In the genomic region with DNA sequence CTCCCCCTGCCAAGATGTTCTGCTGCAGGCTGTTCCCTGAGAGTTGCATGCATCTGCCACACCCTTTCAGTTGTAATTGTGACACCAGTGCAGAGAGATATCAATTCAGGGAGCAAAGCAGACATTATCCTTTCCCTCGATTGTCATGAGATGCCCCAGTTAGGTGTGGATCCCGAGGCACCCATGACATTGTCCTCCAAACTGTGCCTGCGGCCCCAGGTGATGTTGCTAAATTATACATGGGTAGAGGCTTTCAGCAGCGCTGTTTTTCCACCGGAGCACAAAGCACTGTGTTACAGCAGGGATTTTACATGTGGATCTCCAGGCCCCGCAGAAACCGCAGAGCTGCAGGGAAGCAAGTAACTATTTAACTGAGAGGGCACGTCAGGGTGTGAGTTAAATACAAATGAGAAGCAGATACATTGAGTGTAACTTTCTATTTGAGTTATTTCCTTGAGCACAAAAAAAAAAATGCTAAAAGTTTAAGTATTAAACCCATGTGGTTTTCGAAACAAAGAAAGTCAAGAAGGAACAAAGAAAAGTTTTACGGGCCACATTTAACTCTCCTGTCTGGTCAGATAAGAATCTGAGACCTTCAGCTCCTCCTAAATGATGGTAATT, we compare ENCODE assay signal across 1 cellular context.
TF ChIP-seq lines count a peak whose summit lies in the region.

No MANE protein-coding gene starts in this region.

TF ChIP-seq in WTC11, 78 proteins besides CTCF, POLR2A, EP300 and RAD21 (continued from another document):
- TF ChIP-seq, protein P1, sequence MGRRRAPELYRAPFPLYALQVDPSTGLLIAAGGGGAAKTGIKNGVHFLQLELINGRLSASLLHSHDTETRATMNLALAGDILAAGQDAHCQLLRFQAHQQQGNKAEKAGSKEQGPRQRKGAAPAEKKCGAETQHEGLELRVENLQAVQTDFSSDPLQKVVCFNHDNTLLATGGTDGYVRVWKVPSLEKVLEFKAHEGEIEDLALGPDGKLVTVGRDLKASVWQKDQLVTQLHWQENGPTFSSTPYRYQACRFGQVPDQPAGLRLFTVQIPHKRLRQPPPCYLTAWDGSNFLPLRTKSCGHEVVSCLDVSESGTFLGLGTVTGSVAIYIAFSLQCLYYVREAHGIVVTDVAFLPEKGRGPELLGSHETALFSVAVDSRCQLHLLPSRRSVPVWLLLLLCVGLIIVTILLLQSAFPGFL (CRISPR knock-in tag; IDR thresholded peaks at IDR 0.05; ENCODE audit: borderline replicate concordance), result no peak
- no peak for TF ChIP-seq ZNF317 (CRISPR knock-in tag; IDR thresholded peaks at IDR 0.05; ENCODE audit: borderline replicate concordance, low read depth)
